In genomic region chr21:37072239-37072987, GRCh38 we compare ENCODE assay signal across 8 cellular contexts. TPM values are rescaled to one million over a fixed set of nuclear protein-coding genes. Genes with fewer than 3 reads are reported as not detected.
DNase-seq lines count a peak whose midpoint lies in the region; ATAC-seq and TF ChIP-seq lines count a peak whose summit lies in the region.

No MANE protein-coding gene starts in this region.

- peak overlapping the region; percentile 91 for H2AFZ ChIP-seq in SK-N-SH (ENCODE audit: low read depth)

- POLR2A ChIA-PET in SK-N-SH (lab: Yijun Ruan, JAX), result no interaction called here
- POLR2A ChIA-PET in MCF 10A (lab: Yijun Ruan, JAX), result interaction anchor here (0.6 to 1.8 kb wide), 12 partner anchors 8 to 642 kb away, joined by 3 to 7 read pairs (median 4); partner anchors contain the start of gene HLCS
- POLR2A ChIA-PET in GM10248 (lab: Yijun Ruan, JAX), result no interaction called here

- no peaks in the 10 kb centered on the region for H3K9me3 Mint-ChIP-seq in MCF 10A (ENCODE audit: unreplicated experiment)

- intact Hi-C loops in MCF 10A (cut with micrococcal nuclease), result no loop called here

- H3K4me3 Mint-ChIP-seq in MCF 10A (ENCODE audit: unreplicated experiment), result peak overlapping the region; percentile 97

- no peak for TF ChIP-seq RAD21 in SK-N-SH (IDR thresholded peaks at IDR 0.05; ENCODE audit: low read length)

- no peaks in the 10 kb centered on the region for H3K27me3 ChIP-seq in SK-N-SH (ENCODE audit: insufficient read depth)

- WGBS in SK-N-SH (ENCODE audit: low lambda C conversion rate), result 2% methylated on average over 18 of the region's 54 CpGs

- peak overlapping the region; percentile 85 for H3K9ac ChIP-seq in ES-I3 (ENCODE audit: low read depth, low read length)
- peak overlapping the region; percentile 95 for H3K9ac ChIP-seq in SK-N-SH

- no peaks in the 10 kb centered on the region for H3K9me2 ChIP-seq in SK-N-SH

- peaks cover 55% of the 10 kb centered on the region for H3K79me2 ChIP-seq in SK-N-SH (ENCODE audit: insufficient read depth)

- peaks cover 29% of the 10 kb centered on the region; the same call in 1 of the 2 replicates for H4K20me1 ChIP-seq in SK-N-SH (ENCODE audit: insufficient read depth)

- H3K4me1 Mint-ChIP-seq in MCF 10A (ENCODE audit: insufficient read depth, unreplicated experiment), result peaks cover 19% of the 10 kb centered on the region

- H3K36me3 Mint-ChIP-seq in MCF 10A (ENCODE audit: insufficient read depth, unreplicated experiment), result peaks cover 20% of the 10 kb centered on the region

- peak overlapping the region; percentile 93 for H3K4me2 ChIP-seq in SK-N-SH

- TF ChIP-seq CTCF in SK-N-SH (IDR thresholded peaks at IDR 0.05), result no peak
- no peak for TF ChIP-seq CTCF in MCF 10A (IDR thresholded peaks at IDR 0.05; ENCODE audit: unreplicated experiment)
- no peak for TF ChIP-seq CTCF in GM10248 (IDR thresholded peaks at IDR 0.05; ENCODE audit: control extremely low read depth, extremely low read depth, low read depth, missing control alignments)

- CTCF ChIA-PET in SK-N-SH (lab: Yijun Ruan, JAX) (interaction anchor here (1.3 to 1.6 kb wide), 2 partner anchors 63 to 76 kb away, joined by 3 to 7 read pairs; no protein-coding TSS in a partner anchor), MCF 10A (lab: Yijun Ruan, JAX) (interaction anchor here (0.6 kb wide), 1 partner anchor 296 kb away, joined by 3 read pairs; no protein-coding TSS in a partner anchor), GM10248 (lab: Yijun Ruan, JAX) (no interaction called here)

- H3K27me3 Mint-ChIP-seq in MCF 10A (ENCODE audit: insufficient read depth, unreplicated experiment), result no peaks in the 10 kb centered on the region

- H3K27ac ChIP-seq in SK-N-SH (ENCODE audit: low read depth in 2 of 2, low read length in 1 of 2), result peak overlapping the region; percentile 90 to 97

- peak; percentile 34 for ATAC-seq in GM21786 (IDR thresholded peaks at IDR 0.05; ENCODE audit: unreplicated experiment)

- BruUV-seq in MCF 10A (replicated peaks; lab: Mats Ljungman, UMichigan), result TSS peak; percentile 42

- TF ChIP-seq EP300 in SK-N-SH (IDR thresholded peaks at IDR 0.05; ENCODE audit: borderline replicate concordance in 1 of 2, low read depth in 1 of 2, low read length in 1 of 2), result no peak

- H3K4me1 ChIP-seq in ES-I3 (ENCODE audit: insufficient read depth, low read length), result peaks cover 4% of the 10 kb centered on the region; the same call in 1 of the 2 replicates
- H3K4me1 ChIP-seq in SK-N-SH (ENCODE audit: control insufficient read depth in 1 of 2, insufficient read depth in 2 of 2, low read depth in 1 of 2, low read length in 1 of 2), result peaks cover 0 to 13% of the 10 kb centered on the region in 2 experiments; a peak in 2 of 4 replicates

- peak overlapping the region; percentile 87 for H3K27ac Mint-ChIP-seq in MCF 10A (ENCODE audit: low read depth, unreplicated experiment)

- peak overlapping the region; percentile 95 for H3K4me3 ChIP-seq in Jurkat, Clone E6-1 (ENCODE audit: low read length)
- peak overlapping the region; percentile 76 to 98 for H3K4me3 ChIP-seq in SK-N-SH (ENCODE audit: low read depth in 2 of 2, low read length in 1 of 2)
- H3K4me3 ChIP-seq in iPS-18c (ENCODE audit: insufficient read depth, low read depth, low read length), result peak overlapping the region; percentile 69
- peak overlapping the region; percentile 63 for H3K4me3 ChIP-seq in skeletal muscle cell (ENCODE audit: low read depth, low read length)

- H3F3A ChIP-seq in SK-N-SH (replicated peaks; ENCODE audit: insufficient read depth), result no peaks in the 10 kb centered on the region

- H3K9me3 ChIP-seq in ES-I3 (ENCODE audit: control insufficient read depth, insufficient read depth, low read length), result no peaks in the 10 kb centered on the region
- H3K9me3 ChIP-seq in SK-N-SH, result no peaks in the 10 kb centered on the region
- no peaks in the 10 kb centered on the region for H3K9me3 ChIP-seq in iPS-18c (ENCODE audit: control insufficient read depth, insufficient read depth, low read length)

- DNase-seq in Jurkat, Clone E6-1 (ENCODE audit: low read depth, low spot score), result no peak
- no peak for DNase-seq in SK-N-SH
- DNase-seq in MCF 10A (ENCODE audit: unreplicated experiment), result peak; percentile 58
- peak; percentile 73 for DNase-seq in skeletal muscle cell (ENCODE audit: low read depth)
- no peak for DNase-seq in GM10248 (ENCODE audit: extremely low spot score)

- no peaks in the 10 kb centered on the region for H3K36me3 ChIP-seq in ES-I3 (ENCODE audit: insufficient read depth, low read length)
- peaks cover 22 to 30% of the 10 kb centered on the region in 2 experiments for H3K36me3 ChIP-seq in SK-N-SH (replicated peaks in 1 of 2; ENCODE audit: control insufficient read depth in 1 of 2, insufficient read depth in 2 of 2, low read length in 1 of 2)

TF ChIP-seq in SK-N-SH, 30 proteins besides CTCF, POLR2A, EP300 and RAD21 (continues in another document):
- no peak for TF ChIP-seq FOSL2 (IDR thresholded peaks at IDR 0.05; ENCODE audit: borderline replicate concordance, low read depth)
- TF ChIP-seq TCF12 (IDR thresholded peaks at IDR 0.05), result no peak
- 0 out of 2 replicates have a peak, but pooled peaks have one; percentile 1 for TF ChIP-seq POLR2AphosphoS5 (IDR thresholded peaks at IDR 0.05; ENCODE audit: low read depth, low read length)
- no peak for TF ChIP-seq CHD2 (IDR thresholded peaks at IDR 0.05; ENCODE audit: low read length, partially characterized antibody)
- TF ChIP-seq FOXJ3 (CRISPR knock-in tag; IDR thresholded peaks at IDR 0.05), result no peak
- no peak for TF ChIP-seq PBX3 (IDR thresholded peaks at IDR 0.05)
- TF ChIP-seq SIN3A (IDR thresholded peaks at IDR 0.05; ENCODE audit: borderline replicate concordance, low read depth, low read length), result 0 out of 2 replicates have a peak, but pooled peaks have one; percentile 63
- TF ChIP-seq MEF2A (IDR thresholded peaks at IDR 0.05; ENCODE audit: borderline replicate concordance, low read depth), result no peak
- no peak for TF ChIP-seq NFIC (IDR thresholded peaks at IDR 0.05; ENCODE audit: borderline replicate concordance)
- no peak; the same call in 1 of the 2 replicates for TF ChIP-seq TAF1 (IDR thresholded peaks at IDR 0.05; ENCODE audit: borderline replicate concordance, low read depth, low read length)
- TF ChIP-seq IRF3 (IDR thresholded peaks at IDR 0.05; ENCODE audit: low read depth, low read length), result no peak
- TF ChIP-seq MAX (IDR thresholded peaks at IDR 0.05; ENCODE audit: low read depth), result peak; percentile 15; the same call in 1 of the 2 replicates
- no peak for TF ChIP-seq RXRA (IDR thresholded peaks at IDR 0.05; ENCODE audit: borderline replicate concordance, low read depth)
- TF ChIP-seq YY1 (IDR thresholded peaks at IDR 0.05; ENCODE audit: low read depth), result peak; percentile 33; the same call in 1 of the 2 replicates
- TF ChIP-seq RCOR1 (IDR thresholded peaks at IDR 0.05; ENCODE audit: low read length), result no peak
- TF ChIP-seq JUND (IDR thresholded peaks at IDR 0.05), result no peak
- no peak; the same call in 1 of the 2 replicates for TF ChIP-seq MXI1 (IDR thresholded peaks at IDR 0.05; ENCODE audit: low read depth, low read length)
- TF ChIP-seq NRF1 (IDR thresholded peaks at IDR 0.05; ENCODE audit: low read depth, low read length), result no peak
- no peak for TF ChIP-seq GATA2 (CRISPR knock-in tag; IDR thresholded peaks at IDR 0.05)
- TF ChIP-seq GABPA (IDR thresholded peaks at IDR 0.05; ENCODE audit: low read depth), result no peak

RNA-seq across cellular contexts. Expression of gene PIGP, which starts 0.5 kb away (rescaled TPM):
- 66.2 TPM for polyA plus RNA-seq in Jurkat, Clone E6-1 (2012; ENCODE audit: insufficient read depth, insufficient read length)
- 28.3 and 34.7 TPM in 2 replicates for polyA plus RNA-seq in SK-N-SH (2012; rRNA removed)
- 41.9 and 52.0 TPM in 2 replicates for polyA plus RNA-seq in SK-N-SH (2012; cell fraction: cytosol; rRNA removed)
- 15.0 and 19.0 TPM in 2 replicates for polyA plus RNA-seq in SK-N-SH (2012; cell fraction: nucleus; rRNA removed)
- total RNA-seq in MCF 10A (2022), result 25.1 and 29.8 TPM in 2 replicates

RNA-seq across cellular contexts. Expression of gene TTC3, which starts 0.6 kb away (rescaled TPM):
- 57.3 TPM for polyA plus RNA-seq in Jurkat, Clone E6-1 (2012; ENCODE audit: insufficient read depth, insufficient read length)
- 35.7 and 42.0 TPM in 2 replicates for polyA plus RNA-seq in SK-N-SH (2012; rRNA removed)
- 40.0 and 42.7 TPM in 2 replicates for polyA plus RNA-seq in SK-N-SH (2012; cell fraction: cytosol; rRNA removed)
- polyA plus RNA-seq in SK-N-SH (2012; cell fraction: nucleus; rRNA removed), result 43.1 and 74.5 TPM in 2 replicates
- total RNA-seq in MCF 10A (2022), result 74.4 and 84.4 TPM in 2 replicates

Comparison
In these comparisons a context has a peak if more than half of its experiments do, and no peak if none do; other contexts are left out.
1. DNase-seq: peak in MCF 10A (single experiment) and skeletal muscle cell (single experiment); none in Jurkat, Clone E6-1 (single experiment), SK-N-SH (single experiment) and GM10248 (single experiment).
2. Peak in every context shown above with its lines, with median percentiles within 50 percentile points of each other: H3K4me3 ChIP-seq.